ENCODE assay signal across 17 cellular contexts in genomic region chr5:134490255-134490924, GRCh38. TPM values are rescaled to one million over a fixed set of nuclear protein-coding genes. Genes with fewer than 3 reads are reported as not detected.
DNase-seq lines count a peak whose midpoint lies in the region; ATAC-seq, FAIRE-seq and TF ChIP-seq lines count a peak whose summit lies in the region.
"Had no signal": no experiment of that assay in that cellular context is flagged by ENCODE, and none has a peak within 500 bp of the region (broad histone marks: within the 10 kb centered on the region; RNA-seq: fewer than 3 reads in every experiment).

No MANE protein-coding gene starts in this region.

- H3K79me1 ChIP-seq in neuronal stem cell (ENCODE audit: low read depth, low read length) = no peaks in the 10 kb centered on the region

- H3K79me2 ChIP-seq in HepG2 (ENCODE audit: insufficient read depth, low read length) = no peaks in the 10 kb centered on the region

- H3K27ac ChIP-seq in liver (ENCODE audit: low read depth in 1 of 2, low read length in 2 of 2) (no peak overlapping the region), HepG2 (ENCODE audit: extremely low read length, insufficient read depth, low read length) (no peak overlapping the region), neuronal stem cell (replicated peaks; ENCODE audit: low read length) (no peak overlapping the region)
- H3K27ac ChIP-seq: 22Rv1, BLaER1, HL-60 had no signal

- 88% methylated on average over 9 of the region's 9 CpGs for WGBS in liver
- 70% methylated on average over 9 of the region's 9 CpGs for WGBS in HepG2 (ENCODE audit: low lambda C conversion rate)
- no CpG with 5 or more reads among the region's 9 CpGs for WGBS in neuronal stem cell (ENCODE audit: extremely low coverage in 2 of 2, insufficient read length in 2 of 2, insufficient replicate concordance in 1 of 2), 2 donors

- no peak for ATAC-seq in activated CD4-positive, CD25-positive, alpha-beta regulatory T cell treated with anti-CD3 and anti-CD28 coated beads, Interleukin-2, amount 50 U/mL, for 24 hours
- no peak for ATAC-seq in HepG2
- ATAC-seq: HCT116 had no signal

- TF ChIP-seq EP300 in HepG2 (IDR thresholded peaks at IDR 0.05; ENCODE audit: low read depth in 2 of 2, low read length in 2 of 2) = no peak
- no peak for TF ChIP-seq EP300 in HepG2 (CRISPR knock-in tag; IDR thresholded peaks at IDR 0.05; ENCODE audit: borderline replicate concordance)

- no peak overlapping the region for H3K4me2 ChIP-seq in HepG2 (ENCODE audit: low read depth, low read length)
- H3K4me2 ChIP-seq in neuronal stem cell (ENCODE audit: insufficient read depth, low read length, poor library complexity, severe bottlenecking) = no peak overlapping the region
- H3K4me2 ChIP-seq: BLaER1 had no signal

- DNase-seq in activated CD4-positive, CD25-positive, alpha-beta regulatory T cell treated with anti-CD3 and anti-CD28 coated beads, Interleukin-2, amount 50 U/mL, for 72 hours = peak; percentile 17
- DNase-seq in HepG2 (ENCODE audit: low spot score) = no peak
- DNase-seq in neuronal stem cell (ENCODE audit: low spot score) = no peak
- DNase-seq in activated gamma-delta T cell (lab: John Stamatoyannopoulos, UW) = no peak
- DNase-seq in COLO829 (ENCODE audit: low spot score) = no peak
- DNase-seq in mucosa of gallbladder (ENCODE audit: low spot score) = no peak
- DNase-seq: AML-193; CD8-positive, alpha-beta memory T cell; DMS53; GF-D8 had no signal

- CTCF ChIA-PET in HepG2 (lab: Yijun Ruan, JAX; ENCODE audit: low intra/inter-chr PET ratio, low total read pairs) = no interaction called here

- H3K23ac ChIP-seq in neuronal stem cell (ENCODE audit: low read depth, low read length, poor library complexity) = no peak overlapping the region

- no peak overlapping the region for H4K91ac ChIP-seq in neuronal stem cell (ENCODE audit: low read depth, low read length, poor library complexity)

- no peak overlapping the region for H3K18ac ChIP-seq in neuronal stem cell (ENCODE audit: low read length)

- intact Hi-C loops in HepG2 (cut with micrococcal nuclease; ENCODE audit: unreplicated experiment) = no loop called here

- no TSS peak for BruUV-seq in HepG2 (replicated peaks; lab: Mats Ljungman, UMichigan)

- no peak overlapping the region for H3K4ac ChIP-seq in neuronal stem cell (ENCODE audit: low read length)

- TF ChIP-seq CTCF in liver (IDR thresholded peaks at IDR 0.05; ENCODE audit: low read depth, low read length, missing input control) (no peak), HepG2 (CRISPR knock-in tag; IDR thresholded peaks at IDR 0.05) (no peak)

- H3K9me3 ChIP-seq in liver (ENCODE audit: control insufficient read depth in 4 of 4, low read length in 3 of 4) (no peaks in the 10 kb centered on the region), HepG2 (ENCODE audit: low read length) (no peaks in the 10 kb centered on the region), neuronal stem cell (replicated peaks in 1 of 2; ENCODE audit: control insufficient read depth in 2 of 2, insufficient read depth in 1 of 2, low read depth in 1 of 2, low read length in 2 of 2) (no peaks in the 10 kb centered on the region)
- H3K9me3 ChIP-seq: BLaER1 had no signal

- POLR2A ChIA-PET in HepG2 (lab: Yijun Ruan, JAX) = interaction anchor here (1.4 kb wide), 1 partner anchor 24 kb away, joined by 4 read pairs; no protein-coding TSS in a partner anchor

- TF ChIP-seq RAD21 in liver (IDR thresholded peaks at IDR 0.05) (no peak), HepG2 (CRISPR knock-in tag; IDR thresholded peaks at IDR 0.05) (no peak)

- no peaks in the 10 kb centered on the region for H3K27me3 ChIP-seq in liver (ENCODE audit: control insufficient read depth in 4 of 4, insufficient read depth in 4 of 4, low read length in 3 of 4)
- peaks cover 0 to 15% of the 10 kb centered on the region in 2 experiments; a peak in 2 of 5 replicates for H3K27me3 ChIP-seq in HepG2 (ENCODE audit: control insufficient read depth in 1 of 2, insufficient read depth in 2 of 2, low read length in 2 of 2)
- peaks cover 0 to 29% (median 0%) of the 10 kb centered on the region in 3 experiments for H3K27me3 ChIP-seq in neuronal stem cell (ENCODE audit: control insufficient read depth in 3 of 3, insufficient read depth in 3 of 3, low read depth in 1 of 3, low read length in 3 of 3)
- H3K27me3 ChIP-seq: BLaER1 had no signal

- no peak overlapping the region for H2BK15ac ChIP-seq in neuronal stem cell (ENCODE audit: low read length)

- no peak for TF ChIP-seq POLR2A in HepG2 (IDR thresholded peaks at IDR 0.05; ENCODE audit: insufficient read depth in 1 of 2, low read depth in 2 of 2, low read length in 2 of 2)

- FAIRE-seq in HepG2 (lab: Jason Lieb, UNC) = no peak
- FAIRE-seq: H1 had no signal

- H2BK12ac ChIP-seq in neuronal stem cell (ENCODE audit: low read length) = no peak overlapping the region

- H3K36me3 ChIP-seq in liver (ENCODE audit: control insufficient read depth in 4 of 4, insufficient read depth in 3 of 4, low read depth in 1 of 4, low read length in 3 of 4) = no peaks in the 10 kb centered on the region
- H3K36me3 ChIP-seq in HepG2 (replicated peaks in 1 of 2; ENCODE audit: control insufficient read depth in 1 of 2, insufficient read depth in 2 of 2, low read length in 2 of 2) = no peaks in the 10 kb centered on the region
- no peaks in the 10 kb centered on the region for H3K36me3 ChIP-seq in neuronal stem cell (replicated peaks in 1 of 2; ENCODE audit: control insufficient read depth in 2 of 2, insufficient read depth in 2 of 2, low read length in 2 of 2)
- H3K36me3 ChIP-seq: BLaER1 had no signal

- H3K4me3 ChIP-seq in liver (ENCODE audit: low read depth in 1 of 3, low read length in 3 of 3) = no peak overlapping the region
- H3K4me3 ChIP-seq in HepG2 (replicated peaks in 1 of 3; ENCODE audit: insufficient read depth in 1 of 3, low read depth in 2 of 3, low read length in 3 of 3) = no peak overlapping the region
- H3K4me3 ChIP-seq in neuronal stem cell (ENCODE audit: low read length in 2 of 2) = no peak overlapping the region
- H3K4me3 ChIP-seq: BLaER1 had no signal

- H3K4me1 ChIP-seq in liver (ENCODE audit: control insufficient read depth in 4 of 4, insufficient read depth in 4 of 4, low read length in 3 of 4) = no peaks in the 10 kb centered on the region
- peaks cover 10% of the 10 kb centered on the region for H3K4me1 ChIP-seq in HepG2 (ENCODE audit: insufficient read depth, low read length)
- H3K4me1 ChIP-seq in neuronal stem cell (ENCODE audit: control insufficient read depth in 2 of 2, insufficient read depth in 1 of 2, low read depth in 1 of 2, low read length in 2 of 2) = no peaks in the 10 kb centered on the region

- no peak overlapping the region for H3K9ac ChIP-seq in liver (ENCODE audit: low read depth in 1 of 2, low read length in 2 of 2)
- no peak overlapping the region for H3K9ac ChIP-seq in HepG2 (ENCODE audit: insufficient read depth, low read depth, low read length)
- no peak overlapping the region for H3K9ac ChIP-seq in neuronal stem cell (ENCODE audit: low read depth, low read length, poor library complexity)
- H3K9ac ChIP-seq: BLaER1 had no signal

- in situ Hi-C loops in HepG2 (cut with HindIII; ENCODE audit: extremely low pct_ligation_motif_present, low pct_unique_long_range_greater_than_20kb) = no loop called here

- no peak overlapping the region for H2BK120ac ChIP-seq in neuronal stem cell (ENCODE audit: low read depth, low read length)

- no peak overlapping the region for H2AFZ ChIP-seq in HepG2 (ENCODE audit: low read length)
- H2AFZ ChIP-seq in neuronal stem cell (ENCODE audit: low read length) = no peak overlapping the region

- H3K14ac ChIP-seq in neuronal stem cell (ENCODE audit: low read length) = no peak overlapping the region

- no peak overlapping the region for H2BK5ac ChIP-seq in neuronal stem cell (ENCODE audit: low read length)

- H4K20me1 ChIP-seq in HepG2 (ENCODE audit: insufficient read depth, low read length) = no peaks in the 10 kb centered on the region
- H4K20me1 ChIP-seq: BLaER1 had no signal

- no peak overlapping the region for H4K8ac ChIP-seq in neuronal stem cell (ENCODE audit: low read depth, low read length)

- peak overlapping the region; percentile 68 for H2AK5ac ChIP-seq in neuronal stem cell (ENCODE audit: low read depth, low read length)

TF ChIP-seq in liver, 16 proteins besides CTCF, POLR2A, EP300 and RAD21 (continues in another document):
- TF ChIP-seq ATF3 (IDR thresholded peaks at IDR 0.05) = no peak

TF ChIP-seq in HepG2, 621 proteins besides CTCF, POLR2A, EP300 and RAD21 (continues in another document):
- TF ChIP-seq ELF4 (CRISPR knock-in tag; IDR thresholded peaks at IDR 0.05; ENCODE audit: borderline replicate concordance) = no peak
- no peak for TF ChIP-seq DMAP1 (CRISPR knock-in tag; IDR thresholded peaks at IDR 0.05)
- no peak for TF ChIP-seq ZNF792 (CRISPR knock-in tag; IDR thresholded peaks at IDR 0.05)
- no peak for TF ChIP-seq ZNF530 (CRISPR knock-in tag; IDR thresholded peaks at IDR 0.05; ENCODE audit: low read depth)
- no peak for TF ChIP-seq NFATC3 (CRISPR knock-in tag; IDR thresholded peaks at IDR 0.05)

RNA-seq across cellular contexts. Expression of gene JADE2, which starts 35.1 kb away (rescaled TPM):
- 10 to 100 TPM in 1 of 2 donors, 1 to 10 TPM in 1; 5.7 to 11.4 TPM for total RNA-seq in liver
- 1 to 10 TPM; 3.9 to 5.3 TPM for polyA plus RNA-seq in liver
- 15.1 and 15.6 TPM in 2 replicates for total RNA-seq in HepG2 (2016; rRNA removed; fragmentation: Illumina TruSeq; extraction: Trizol)
- 3.9 and 4.4 TPM in 2 replicates for total RNA-seq in HepG2 (2016; cell fraction: cytosol; rRNA removed; fragmentation: Illumina TruSeq; extraction: Trizol; ENCODE audit: low read depth)
- total RNA-seq in HepG2 (2016; cell fraction: insoluble cytoplasmic fraction; rRNA removed; fragmentation: Illumina TruSeq; extraction: Trizol) = 15.7 and 16.4 TPM in 2 replicates
- 9.9 and 14.2 TPM in 2 replicates for total RNA-seq in HepG2 (2016; cell fraction: membrane; rRNA removed; fragmentation: Illumina TruSeq; extraction: Trizol)
- total RNA-seq in HepG2 (2016; cell fraction: nucleus; rRNA removed; fragmentation: Illumina TruSeq; extraction: Trizol) = 10.7 and 11.7 TPM in 2 replicates
- polyA plus RNA-seq in HepG2 (2011; rRNA removed) = 7.5 and 9.1 TPM in 2 replicates
- 6.2 and 7.4 TPM in 2 replicates for polyA plus RNA-seq in HepG2 (2011; cell fraction: cytosol; rRNA removed)
- polyA plus RNA-seq in HepG2 (2011; cell fraction: nucleus; rRNA removed) = 10.9 and 11.6 TPM in 2 replicates
- 5.4 and 7.6 TPM in 2 replicates for polyA plus RNA-seq in HepG2 (2012)
- 1.7 and 2.3 TPM in 2 replicates for polyA plus RNA-seq in HepG2 (2016; cell fraction: cytosol; fragmentation: Illumina TruSeq; extraction: Trizol; ENCODE audit: low read depth)
- 10.3 and 12.8 TPM in 2 replicates for polyA plus RNA-seq in HepG2 (2016; cell fraction: insoluble cytoplasmic fraction; fragmentation: Illumina TruSeq; extraction: Trizol; ENCODE audit: low read depth)
- 4.9 and 6.8 TPM in 2 replicates for polyA plus RNA-seq in HepG2 (2016; cell fraction: membrane; fragmentation: Illumina TruSeq; extraction: Trizol; ENCODE audit: low read depth)
- 12.5 and 13.5 TPM in 2 replicates for polyA plus RNA-seq in HepG2 (2016; cell fraction: nucleus; fragmentation: Illumina TruSeq; extraction: Trizol; ENCODE audit: insufficient read depth, low read depth)
- polyA minus RNA-seq in HepG2 (2011; rRNA and poly(A)+ RNA removed; ENCODE audit: low replicate concordance) = 17.4 and 97.1 TPM in 2 replicates
- polyA minus RNA-seq in HepG2 (2011; cell fraction: cytosol; rRNA and poly(A)+ RNA removed) = 6.2 and 12.3 TPM in 2 replicates
- polyA minus RNA-seq in HepG2 (2011; cell fraction: nucleus; rRNA and poly(A)+ RNA removed) = 7.2 and 7.7 TPM in 2 replicates
- polyA plus RNA-seq in neuronal stem cell (2013, experiment 1 of 2) = 1.5 TPM
- 1.3 TPM for polyA plus RNA-seq in neuronal stem cell (2013, experiment 2 of 2)
- total RNA-seq in mucosa of gallbladder = 83.1 TPM
